ENCODE assay signal across 24 cellular contexts in the genomic region with DNA sequence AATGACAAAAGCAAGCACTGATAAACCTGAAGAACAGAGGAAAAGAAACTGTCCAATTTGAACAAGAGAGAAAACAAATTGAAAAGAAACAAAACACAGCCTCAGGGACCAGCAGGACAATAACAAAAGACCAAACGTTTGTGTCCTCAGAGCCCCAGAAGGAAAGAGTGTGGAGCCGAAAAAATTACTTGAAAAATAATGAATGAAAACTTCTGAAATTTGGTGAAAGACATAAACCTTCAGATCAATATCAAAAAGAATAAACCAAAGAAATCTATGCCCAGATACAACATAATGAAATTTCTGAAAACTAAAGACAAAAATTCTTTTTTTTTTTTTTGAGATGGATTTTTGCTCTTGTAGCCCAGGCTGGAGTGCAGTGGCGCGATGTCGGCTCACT.
"Had no signal": no experiment of that assay in that cellular context is flagged by ENCODE, and none has a peak within 500 bp of the region (broad histone marks: within the 10 kb centered on the region; RNA-seq: fewer than 3 reads in every experiment).

No MANE protein-coding gene starts in this region.

- ATAC-seq: foreskin keratinocyte; heart right ventricle; left cardiac atrium; left lung; mucosa of descending colon; sciatic nerve; stimulated activated naive B cell treated with anti-CD40 and anti-IgM and Interleukin-4, amounts not matched to agents 10 μg/mL and 1 μg/mL and 100 μg/mL, for 72 hours had no signal

- DNase-seq: colonic mucosa; effector CD8-positive, alpha-beta T cell; endodermal cell; foreskin keratinocyte; glutamatergic neuron; heart right ventricle; hippocampal formation; left cardiac atrium; left lung; mesenchymal stem cell; mucosa of descending colon; naive B cell; stimulated activated CD4-positive, alpha-beta T cell treated with anti-CD3 and anti-CD28 coated beads, Interleukin-12 subunit alpha, Interleukin-12 subunit beta, amount 100 ng/mL, for 4 hours; stimulated activated CD4-positive, alpha-beta T cell treated with anti-CD3 and anti-CD28 coated beads, Interleukin-1b, Interleukin-23, amount 100 ng/mL, for 48 hours; stimulated activated CD4-positive, alpha-beta T cell treated with anti-CD3 and anti-CD28 coated beads, Interleukin-4, amount 100 ng/mL, for 1 hour; stimulated activated naive B cell treated with anti-CD40 and anti-IgM and Interleukin-4, amounts not matched to agents 10 μg/mL and 1 μg/mL and 100 μg/mL, for 72 hours; upper lobe of left lung had no signal

- H3K4me3 Mint-ChIP-seq: dendritic cell treated with granulocyte-macrophage colony-stimulating factor and Interleukin-4, amounts not matched to agents 40 ng/mL and 50 ng/mL, for 4 days; endodermal cell; mesothelial cell of epicardium; naive B cell; nephron; neural progenitor cell; stimulated activated naive B cell treated with anti-CD40 and anti-IgM and Interleukin-4, amounts not matched to agents 10 μg/mL and 1 μg/mL and 100 μg/mL, for 72 hours; stimulated activated naive CD8-positive, alpha-beta T cell treated with anti-CD3 and anti-CD28 coated beads, Interleukin-15, Interleukin-2, amounts not matched to agents 100 ng/mL and 50 ng/mL, for 24 hours had no signal

- H3K27me3 Mint-ChIP-seq: dendritic cell treated with granulocyte-macrophage colony-stimulating factor and Interleukin-4, amounts not matched to agents 40 ng/mL and 50 ng/mL, for 4 days; naive B cell; progenitor cell of endocrine pancreas; stimulated activated naive B cell treated with anti-CD40 and anti-IgM and Interleukin-4, amounts not matched to agents 10 μg/mL and 1 μg/mL and 100 μg/mL, for 72 hours; stimulated activated naive CD8-positive, alpha-beta T cell treated with anti-CD3 and anti-CD28 coated beads, Interleukin-15, Interleukin-2, amounts not matched to agents 100 ng/mL and 50 ng/mL, for 24 hours had no signal

- H3K9me3 Mint-ChIP-seq: dendritic cell treated with granulocyte-macrophage colony-stimulating factor and Interleukin-4, amounts not matched to agents 40 ng/mL and 50 ng/mL, for 4 days; naive B cell; nephron; neural progenitor cell; stimulated activated naive CD8-positive, alpha-beta T cell treated with anti-CD3 and anti-CD28 coated beads, Interleukin-15, Interleukin-2, amounts not matched to agents 100 ng/mL and 50 ng/mL, for 24 hours had no signal

- H3K4me1 Mint-ChIP-seq: endodermal cell; mesothelial cell of epicardium; nephron; stimulated activated naive B cell treated with anti-CD40 and anti-IgM and Interleukin-4, amounts not matched to agents 10 μg/mL and 1 μg/mL and 100 μg/mL, for 72 hours had no signal

- H3K27ac Mint-ChIP-seq: endodermal cell; mesothelial cell of epicardium; nephron; neural progenitor cell; progenitor cell of endocrine pancreas; stimulated activated naive B cell treated with anti-CD40 and anti-IgM and Interleukin-4, amounts not matched to agents 10 μg/mL and 1 μg/mL and 100 μg/mL, for 72 hours; stimulated activated naive CD8-positive, alpha-beta T cell treated with anti-CD3 and anti-CD28 coated beads, Interleukin-15, Interleukin-2, amounts not matched to agents 100 ng/mL and 50 ng/mL, for 24 hours had no signal

- H3K36me3 Mint-ChIP-seq: naive B cell had no signal
